In genomic region chrX:153694256-153694655, GRCh38 we compare ENCODE assay signal across 13 cellular contexts. TPM values are rescaled to one million over a fixed set of nuclear protein-coding genes. Genes with fewer than 3 reads are reported as not detected.
DNase-seq lines count a peak whose midpoint lies in the region; ATAC-seq, FAIRE-seq and TF ChIP-seq lines count a peak whose summit lies in the region.
"Not testable (repeated sequence)": the region's sequence is repeated elsewhere in the genome, so short reads cannot be mapped to it uniquely, and the experiment has no call there.
"Had no signal": no experiment of that assay in that cellular context is flagged by ENCODE, and none has a peak within 500 bp of the region (broad histone marks: within the 10 kb centered on the region; RNA-seq: fewer than 3 reads in every experiment).

No MANE protein-coding gene starts in this region.

- BruUV-seq in K562 (replicated peaks; lab: Mats Ljungman, UMichigan) = not testable (repeated sequence)

- not testable (repeated sequence) for H3K9me1 ChIP-seq in K562 (ENCODE audit: control insufficient read depth, insufficient read depth, low read length)

- peaks cover 5 to 63% of the 10 kb centered on the region in 2 experiments; a peak in 4 of 5 replicates for H3K4me1 ChIP-seq in K562 (replicated peaks in 1 of 2; ENCODE audit: control insufficient read depth in 2 of 2, insufficient read depth in 2 of 2, low read length in 2 of 2)
- H3K4me1 ChIP-seq in gastrocnemius medialis = peaks cover 0 to 56% of the 10 kb centered on the region in 2 donors

- peaks cover 17% of the 10 kb centered on the region for H3K27me3 Mint-ChIP-seq in neural crest cell (ENCODE audit: low read depth)

- peak overlapping the region; percentile 67 for H3K4me3 Mint-ChIP-seq in neural crest cell

- H3K79me2 ChIP-seq in K562 (ENCODE audit: control insufficient read depth, insufficient read depth, low read length) = peaks cover 30% of the 10 kb centered on the region

- H3K27ac Mint-ChIP-seq in neural crest cell (ENCODE audit: unreplicated experiment) = not testable (repeated sequence)

- not testable (repeated sequence) for TF ChIP-seq EP300 in K562 (IDR thresholded peaks at IDR 0.05; ENCODE audit: low read length)

- not testable (repeated sequence) for H3K27me3 ChIP-seq in K562 (ENCODE audit: control insufficient read depth in 2 of 2, insufficient read depth in 2 of 2, low read length in 2 of 2); gastrocnemius medialis

- not testable (repeated sequence) for H3K4me3 ChIP-seq in K562, gastrocnemius medialis

- H3K9ac ChIP-seq in K562 (ENCODE audit: insufficient read depth in 1 of 2, low read depth in 2 of 2, low read length in 2 of 2) = not testable (repeated sequence)

- not testable (repeated sequence) for H3K9me3 Mint-ChIP-seq in neural crest cell

- TF ChIP-seq CTCF in K562 (IDR thresholded peaks at IDR 0.05 in 2 of 3, conservative IDR thresholded peaks at IDR 0.05 in 1 of 3; ENCODE audit: insufficient read depth in 2 of 3, low read depth in 1 of 3, low read length in 3 of 3); neural crest cell (conservative IDR thresholded peaks at IDR 0.05); gastrocnemius medialis (IDR thresholded peaks at IDR 0.05 in 4 of 5, conservative IDR thresholded peaks at IDR 0.05 in 1 of 5): not testable (repeated sequence)

- not testable (repeated sequence) for TF ChIP-seq RAD21 in K562 (CRISPR knock-in tag; conservative IDR thresholded peaks at IDR 0.05 in 1 of 2, IDR thresholded peaks at IDR 0.05 in 1 of 2)

- H2AFZ ChIP-seq in K562 (ENCODE audit: low read depth, low read length) = not testable (repeated sequence)

- not testable (repeated sequence) for TF ChIP-seq POLR2A in K562 (conservative IDR thresholded peaks at IDR 0.05); gastrocnemius medialis (IDR thresholded peaks at IDR 0.05)

- not testable (repeated sequence) for H3K27ac ChIP-seq in K562 (ENCODE audit: extremely low read depth, low read depth, low read length)
- peak overlapping the region; percentile 85 to 91 (median 90) for H3K27ac ChIP-seq in gastrocnemius medialis

- in situ Hi-C loops in K562 (cut with MboI); gastrocnemius medialis (cut with MboI; ENCODE audit: low sequenced_read_pairs in 4 of 4): not testable (repeated sequence)

- 90% methylated on average over 14 of the region's 16 CpGs for WGBS in K562 (ENCODE audit: insufficient coverage, low coverage, missing lambda C conversion rate)

- not testable (repeated sequence) for H3K4me1 Mint-ChIP-seq in neural crest cell

- not testable (repeated sequence) for H3K9me3 ChIP-seq in K562 (replicated peaks; ENCODE audit: control insufficient read depth, insufficient read depth, low read depth, low read length); gastrocnemius medialis

- not testable (repeated sequence) for FAIRE-seq in K562 (lab: Jason Lieb, UNC)

- POLR2A ChIA-PET in K562 (lab: Yijun Ruan, JAX) = not testable (repeated sequence)

- not testable (repeated sequence) for DNase-seq in K562 (ENCODE audit: extremely low read depth in 1 of 4, low spot score in 3 of 4); left lobe of liver (ENCODE audit: low spot score); neural crest cell (ENCODE audit: low read depth, low spot score); gastrocnemius medialis
- DNase-seq in islet precursor cell = peak; percentile 50

- peaks cover 70% of the 10 kb centered on the region; the same call in 1 of the 3 replicates for H3K36me3 ChIP-seq in K562 (ENCODE audit: control insufficient read depth, insufficient read depth, low read length)
- H3K36me3 ChIP-seq in gastrocnemius medialis = not testable (repeated sequence)

- not testable (repeated sequence) for H3K36me3 Mint-ChIP-seq in neural crest cell (ENCODE audit: low read depth)

- H4K20me1 ChIP-seq in K562 (replicated peaks; ENCODE audit: control insufficient read depth, insufficient read depth, low read length) = peaks cover 13% of the 10 kb centered on the region

- intact Hi-C loops in K562 (cut with micrococcal nuclease); gastrocnemius medialis (cut with DNase I; ENCODE audit: low total_unique reads): not testable (repeated sequence)

- ATAC-seq in K562, gastrocnemius medialis: not testable (repeated sequence)
- peak; percentile 7 for ATAC-seq in left lobe of liver

- CTCF ChIA-PET in K562 (lab: Yijun Ruan, JAX; ENCODE audit: low intra/inter-chr PET ratio) = not testable (repeated sequence)

- not testable (repeated sequence) for H3K4me2 ChIP-seq in K562 (ENCODE audit: insufficient read depth, low read length)

RNA-seq across cellular contexts. Expression of gene SLC6A8, which starts 6.5 kb away (rescaled TPM):
- 456 and 1,096 TPM in 2 replicates for total RNA-seq in K562 (2011; cell fraction: chromatin; rRNA removed; ENCODE audit: low replicate concordance)
- 646 and 663 TPM in 2 replicates for total RNA-seq in K562 (2011; cell fraction: nucleolus; rRNA removed)
- 500 and 510 TPM in 2 replicates for total RNA-seq in K562 (2011; cell fraction: nucleoplasm; rRNA removed)
- total RNA-seq in K562 (2014; rRNA removed) (29.6 and 45.6 TPM in 2 replicates), K562 (2014; rRNA removed; fragmentation: Illumina TruSeq; extraction: Trizol) (24.7 and 34.3 TPM in 2 replicates), K562 (2015; rRNA removed; fragmentation: Illumina TruSeq; extraction: Trizol) (30.3 and 31.0 TPM in 2 replicates), K562 (2021) (122 and 144 TPM in 2 replicates), left lobe of liver (3.2 TPM), neural crest cell (123 and 125 TPM in 2 replicates), gastrocnemius medialis (10 to 100 TPM; 40.1 to 78.1 (median 45.0) TPM)
- polyA plus RNA-seq in K562 (2011; rRNA removed) (139 and 294 TPM in 2 replicates), K562 (2014; fragmentation: Illumina TruSeq; extraction: Trizol) (73.5 and 87.0 TPM in 2 replicates), K562 (2014; fragmentation: Nextera tagmentation; extraction: Ambion mirVana) (1 to 10 TPM in 1 of 2 experiments, under 1 TPM in 1; 0.68 to 1.7 TPM), K562 (2014; rRNA removed) (76.7 and 77.6 TPM in 2 replicates)
- polyA plus RNA-seq in K562 (2011; cell fraction: cytosol; rRNA removed) = 237 and 320 TPM in 2 replicates
- 1,046 and 1,667 TPM in 2 replicates for polyA plus RNA-seq in K562 (2011; cell fraction: nucleus; rRNA removed)
- 94.9 and 162 TPM in 2 replicates for polyA plus RNA-seq in K562 (2012)
- polyA minus RNA-seq in K562 (2011; rRNA and poly(A)+ RNA removed) = 85.5 and 108 TPM in 2 replicates
- polyA minus RNA-seq in K562 (2011; cell fraction: cytosol; rRNA and poly(A)+ RNA removed) = 134 and 269 TPM in 2 replicates
- polyA minus RNA-seq in K562 (2011; cell fraction: nucleus; rRNA and poly(A)+ RNA removed) = 124 and 281 TPM in 2 replicates

RNA-seq across cellular contexts. Expression of gene PNCK, which starts 20.6 kb away (rescaled TPM):
- total RNA-seq in K562 (2011; cell fraction: chromatin; rRNA removed; ENCODE audit: low replicate concordance) = 17.5 and 43.4 TPM in 2 replicates
- 37.0 TPM in 2 replicates for total RNA-seq in K562 (2011; cell fraction: nucleolus; rRNA removed)
- total RNA-seq in K562 (2011; cell fraction: nucleoplasm; rRNA removed) = 18.2 and 26.2 TPM in 2 replicates
- 1.3 and 1.4 TPM in 2 replicates for total RNA-seq in K562 (2014; rRNA removed)
- total RNA-seq in K562 (2014; rRNA removed; fragmentation: Illumina TruSeq; extraction: Trizol) = 0.25 and 0.48 TPM in 2 replicates
- 0.51 and 0.79 TPM in 2 replicates for total RNA-seq in K562 (2015; rRNA removed; fragmentation: Illumina TruSeq; extraction: Trizol)
- 1.9 and 2.2 TPM in 2 replicates for total RNA-seq in K562 (2021)
- polyA plus RNA-seq in K562 (2011; rRNA removed) = 7.5 and 23.6 TPM in 2 replicates
- polyA plus RNA-seq in K562 (2011; cell fraction: cytosol; rRNA removed) = 10.0 and 17.5 TPM in 2 replicates
- 100 and 212 TPM in 2 replicates for polyA plus RNA-seq in K562 (2011; cell fraction: nucleus; rRNA removed)
- 6.0 and 17.0 TPM in 2 replicates for polyA plus RNA-seq in K562 (2012)
- polyA plus RNA-seq in K562 (2014; fragmentation: Illumina TruSeq; extraction: Trizol) = 1.0 and 1.2 TPM in 2 replicates
- under 1 TPM in 1 of 2 experiments, not detected in 1; 0.13 TPM for polyA plus RNA-seq in K562 (2014; fragmentation: Nextera tagmentation; extraction: Ambion mirVana)
- polyA plus RNA-seq in K562 (2014; rRNA removed) = 1.7 and 2.5 TPM in 2 replicates
- 3.5 and 6.7 TPM in 2 replicates for polyA minus RNA-seq in K562 (2011; rRNA and poly(A)+ RNA removed)
- polyA minus RNA-seq in K562 (2011; cell fraction: cytosol; rRNA and poly(A)+ RNA removed) = 2.9 and 11.2 TPM in 2 replicates
- 20.6 and 48.3 TPM in 2 replicates for polyA minus RNA-seq in K562 (2011; cell fraction: nucleus; rRNA and poly(A)+ RNA removed)
- total RNA-seq in left lobe of liver = not detected
- total RNA-seq in neural crest cell = 9.4 and 10.2 TPM in 2 replicates
- 1 to 10 TPM in 1 of 4 donors, under 1 TPM in 1, not detected in 2; 0.98 to 1.6 TPM for total RNA-seq in gastrocnemius medialis
- total RNA-seq: CD4-positive, alpha-beta memory T cell; CD8-positive, alpha-beta memory T cell; Daoy; G401 had no signal
- polyA plus RNA-seq: AG04450; CD14-positive monocyte; CD4-positive, alpha-beta memory T cell; CD4-positive, CD25-positive, alpha-beta regulatory T cell; CD8-positive, alpha-beta memory T cell had no signal

RNA-seq across cellular contexts. Expression of gene BCAP31, which starts 29.9 kb away (rescaled TPM):
- 194 and 313 TPM in 2 replicates for total RNA-seq in K562 (2011; cell fraction: chromatin; rRNA removed; ENCODE audit: low replicate concordance)
- 389 and 398 TPM in 2 replicates for total RNA-seq in K562 (2011; cell fraction: nucleolus; rRNA removed)
- 299 and 322 TPM in 2 replicates for total RNA-seq in K562 (2011; cell fraction: nucleoplasm; rRNA removed)
- total RNA-seq in K562 (2014; rRNA removed) = 156 and 184 TPM in 2 replicates
- total RNA-seq in K562 (2014; rRNA removed; fragmentation: Illumina TruSeq; extraction: Trizol) = 206 and 225 TPM in 2 replicates
- total RNA-seq in K562 (2015; rRNA removed; fragmentation: Illumina TruSeq; extraction: Trizol) = 170 and 173 TPM in 2 replicates
- 261 and 262 TPM in 2 replicates for total RNA-seq in K562 (2021)
- 157 and 186 TPM in 2 replicates for polyA plus RNA-seq in K562 (2011; rRNA removed)
- polyA plus RNA-seq in K562 (2011; cell fraction: cytosol; rRNA removed) = 164 and 227 TPM in 2 replicates
- polyA plus RNA-seq in K562 (2011; cell fraction: nucleus; rRNA removed) = 115 and 116 TPM in 2 replicates
- polyA plus RNA-seq in K562 (2012) = 235 and 441 TPM in 2 replicates
- polyA plus RNA-seq in K562 (2014; fragmentation: Illumina TruSeq; extraction: Trizol) = 188 and 219 TPM in 2 replicates
- polyA plus RNA-seq in K562 (2014; fragmentation: Nextera tagmentation; extraction: Ambion mirVana) = 100 to 1,000 TPM; 562 to 683 TPM
- polyA plus RNA-seq in K562 (2014; rRNA removed) = 175 and 176 TPM in 2 replicates
- 177 and 181 TPM in 2 replicates for polyA minus RNA-seq in K562 (2011; rRNA and poly(A)+ RNA removed)
- polyA minus RNA-seq in K562 (2011; cell fraction: cytosol; rRNA and poly(A)+ RNA removed) = 74.4 and 86.4 TPM in 2 replicates
- 30.8 and 43.7 TPM in 2 replicates for polyA minus RNA-seq in K562 (2011; cell fraction: nucleus; rRNA and poly(A)+ RNA removed)
- total RNA-seq in left lobe of liver = 108 TPM
- 117 and 118 TPM in 2 replicates for total RNA-seq in neural crest cell
- 10 to 100 TPM; 41.5 to 91.9 (median 48.3) TPM for total RNA-seq in gastrocnemius medialis

RNA-seq across cellular contexts. Expression of gene ABCD1, which starts 30.4 kb away (rescaled TPM):
- total RNA-seq in K562 (2011; cell fraction: chromatin; rRNA removed; ENCODE audit: low replicate concordance) = 3.4 and 16.6 TPM in 2 replicates
- total RNA-seq in K562 (2011; cell fraction: nucleolus; rRNA removed) = 12.9 and 17.3 TPM in 2 replicates
- 7.3 TPM in 2 replicates for total RNA-seq in K562 (2011; cell fraction: nucleoplasm; rRNA removed)
- total RNA-seq in K562 (2014; rRNA removed) (3.9 and 6.0 TPM in 2 replicates), K562 (2014; rRNA removed; fragmentation: Illumina TruSeq; extraction: Trizol) (0.80 and 1.4 TPM in 2 replicates), K562 (2015; rRNA removed; fragmentation: Illumina TruSeq; extraction: Trizol) (2.8 and 3.1 TPM in 2 replicates), K562 (2021) (6.9 and 7.1 TPM in 2 replicates), left lobe of liver (13.4 TPM), neural crest cell (6.0 and 6.6 TPM in 2 replicates), gastrocnemius medialis (10 to 100 TPM; 19.9 to 54.6 (median 34.5) TPM)
- polyA plus RNA-seq in K562 (2011; rRNA removed) (1.6 and 3.8 TPM in 2 replicates), K562 (2014; fragmentation: Illumina TruSeq; extraction: Trizol) (2.2 and 3.5 TPM in 2 replicates), K562 (2014; fragmentation: Nextera tagmentation; extraction: Ambion mirVana) (under 1 TPM; 0.07 to 0.18 TPM), K562 (2014; rRNA removed) (3.8 and 5.2 TPM in 2 replicates)
- polyA plus RNA-seq in K562 (2011; cell fraction: cytosol; rRNA removed) = 2.8 and 5.5 TPM in 2 replicates
- 8.7 and 16.4 TPM in 2 replicates for polyA plus RNA-seq in K562 (2011; cell fraction: nucleus; rRNA removed)
- polyA plus RNA-seq in K562 (2012) = 6.3 and 9.6 TPM in 2 replicates
- 1.8 and 2.6 TPM in 2 replicates for polyA minus RNA-seq in K562 (2011; rRNA and poly(A)+ RNA removed)
- 4.3 and 4.4 TPM in 2 replicates for polyA minus RNA-seq in K562 (2011; cell fraction: cytosol; rRNA and poly(A)+ RNA removed)
- 7.9 and 8.4 TPM in 2 replicates for polyA minus RNA-seq in K562 (2011; cell fraction: nucleus; rRNA and poly(A)+ RNA removed)

RNA-seq across cellular contexts. Expression of gene DUSP9, which starts 47.3 kb away (rescaled TPM):
- total RNA-seq in K562 (2011; cell fraction: chromatin; rRNA removed; ENCODE audit: low replicate concordance) = 2.3 and 6.4 TPM in 2 replicates
- 6.8 and 7.3 TPM in 2 replicates for total RNA-seq in K562 (2011; cell fraction: nucleolus; rRNA removed)
- total RNA-seq in K562 (2011; cell fraction: nucleoplasm; rRNA removed) = 3.4 and 3.9 TPM in 2 replicates
- 10.6 and 17.8 TPM in 2 replicates for total RNA-seq in K562 (2014; rRNA removed)
- total RNA-seq in K562 (2014; rRNA removed; fragmentation: Illumina TruSeq; extraction: Trizol) = 2.5 and 3.2 TPM in 2 replicates
- 4.6 and 5.2 TPM in 2 replicates for total RNA-seq in K562 (2015; rRNA removed; fragmentation: Illumina TruSeq; extraction: Trizol)
- total RNA-seq in K562 (2021) = 13.0 and 14.1 TPM in 2 replicates
- 8.8 and 20.5 TPM in 2 replicates for polyA plus RNA-seq in K562 (2011; rRNA removed)
- 22.4 and 26.1 TPM in 2 replicates for polyA plus RNA-seq in K562 (2011; cell fraction: cytosol; rRNA removed)
- 11.9 and 18.7 TPM in 2 replicates for polyA plus RNA-seq in K562 (2011; cell fraction: nucleus; rRNA removed)
- polyA plus RNA-seq in K562 (2012) = 7.4 and 10.8 TPM in 2 replicates
- polyA plus RNA-seq in K562 (2014; fragmentation: Illumina TruSeq; extraction: Trizol) = 5.5 and 7.1 TPM in 2 replicates
- polyA plus RNA-seq in K562 (2014; fragmentation: Nextera tagmentation; extraction: Ambion mirVana) = under 1 TPM; 0.11 to 0.31 TPM
- polyA plus RNA-seq in K562 (2014; rRNA removed) = 8.4 and 9.2 TPM in 2 replicates
- polyA minus RNA-seq in K562 (2011; rRNA and poly(A)+ RNA removed) = 5.2 and 5.5 TPM in 2 replicates
- 7.3 and 20.2 TPM in 2 replicates for polyA minus RNA-seq in K562 (2011; cell fraction: cytosol; rRNA and poly(A)+ RNA removed)
- 2.7 and 6.7 TPM in 2 replicates for polyA minus RNA-seq in K562 (2011; cell fraction: nucleus; rRNA and poly(A)+ RNA removed)
- 0.60 TPM for total RNA-seq in left lobe of liver
- total RNA-seq in neural crest cell = 1.7 TPM in 2 replicates
- total RNA-seq in gastrocnemius medialis = not detected
- total RNA-seq: CD4-positive, alpha-beta memory T cell; CD4-positive, CD25-positive, alpha-beta regulatory T cell had no signal
- polyA plus RNA-seq: AG04450; CD14-positive monocyte; CD4-positive, alpha-beta memory T cell; CD4-positive, CD25-positive, alpha-beta regulatory T cell; GM12878 had no signal
